ENCODE assay signal across 18 cellular contexts in the genomic region with DNA sequence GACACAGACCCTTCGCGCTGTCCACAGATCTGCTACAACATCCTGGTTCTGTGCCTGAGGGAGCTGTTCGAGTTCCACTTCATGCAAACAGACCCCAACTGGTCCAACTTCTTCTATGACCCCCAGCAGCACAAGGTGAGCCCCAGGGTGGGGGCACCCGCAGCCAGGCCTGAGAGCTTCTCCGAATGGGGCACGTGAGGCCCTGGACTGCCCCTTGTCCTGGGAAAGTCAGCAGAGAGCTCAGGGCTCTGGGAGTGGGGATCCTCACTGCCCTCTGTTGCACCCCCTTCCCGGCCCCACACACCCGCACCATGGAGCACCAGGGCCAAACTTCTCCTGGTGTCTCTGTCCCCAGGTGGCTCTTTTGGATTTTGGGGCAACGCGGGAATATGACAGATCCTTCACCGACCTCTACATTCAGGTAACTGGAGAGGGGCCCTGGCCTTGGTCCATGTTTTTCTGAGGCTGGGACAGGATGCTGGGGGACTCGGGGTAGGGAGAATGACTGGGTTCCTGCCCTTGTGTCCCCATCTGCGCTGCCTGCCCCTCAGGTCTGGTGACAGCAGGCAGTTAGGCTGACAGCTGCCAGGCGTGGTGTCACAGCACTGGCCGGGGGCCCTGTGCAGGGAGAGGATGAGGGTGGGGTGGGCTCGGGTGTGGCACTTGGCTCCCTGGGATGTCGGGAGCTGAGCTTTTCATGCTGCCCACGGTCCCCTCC. TPM values are rescaled to one million over a fixed set of nuclear protein-coding genes. Genes with fewer than 3 reads are reported as not detected.
DNase-seq lines count a peak whose midpoint lies in the region; ATAC-seq and TF ChIP-seq lines count a peak whose summit lies in the region.
"Had no signal": no experiment of that assay in that cellular context is flagged by ENCODE, and none has a peak within 500 bp of the region (broad histone marks: within the 10 kb centered on the region; RNA-seq: fewer than 3 reads in every experiment).

No MANE protein-coding gene starts in this region.

- H3K9me3 Mint-ChIP-seq in Caco-2 (ENCODE audit: unreplicated experiment): no peaks in the 10 kb centered on the region
- H3K9me3 Mint-ChIP-seq in osteocyte (ENCODE audit: unreplicated experiment): no peaks in the 10 kb centered on the region
- H3K9me3 Mint-ChIP-seq: neural crest cell; T-helper 2 cell treated with Interferon-gamma antibody and Interleukin-4, amounts not matched to agents 5 μg/mL and 100 μg/mL, for 36 hours had no signal

- H3K4me3 Mint-ChIP-seq in Caco-2 (ENCODE audit: unreplicated experiment) (no peak overlapping the region), osteocyte (ENCODE audit: unreplicated experiment) (no peak overlapping the region)
- H3K4me3 Mint-ChIP-seq: neural crest cell; T-helper 2 cell treated with Interferon-gamma antibody and Interleukin-4, amounts not matched to agents 5 μg/mL and 100 μg/mL, for 36 hours had no signal

- intact Hi-C loops in Caco-2 (cut with micrococcal nuclease; ENCODE audit: unreplicated experiment): loop anchor here (5.0 kb wide), 1 partner anchor 37 kb away; no protein-coding TSS in a partner anchor

- H3K9me3 ChIP-seq in Caco-2 (no peaks in the 10 kb centered on the region), cardiac muscle cell (ENCODE audit: low read depth) (no peaks in the 10 kb centered on the region)
- H3K9me3 ChIP-seq: SJSA1, suprapubic skin had no signal

- no peak for DNase-seq in Caco-2
- no peak for DNase-seq in RWPE1 (ENCODE audit: low spot score)
- no peak for DNase-seq in cardiac muscle cell (ENCODE audit: low read depth in 1 of 2, low spot score in 1 of 2)
- peak; percentile 78 for DNase-seq in osteocyte (ENCODE audit: extremely low spot score, unreplicated experiment)
- DNase-seq in 8988T: no peak
- no peak for DNase-seq in NCI-H2227 (lab: John Stamatoyannopoulos, UW; ENCODE audit: unreplicated experiment)
- no peak for DNase-seq in caudate nucleus (lab: John Stamatoyannopoulos, UW)
- DNase-seq: activated gamma-delta T cell treated with Interleukin-2 at 50 U/mL for 16 hours, dermis blood vessel endothelial cell, MM.1S, NCI-H1930, NCI-H526, retina had no signal

- no TSS peak for BruUV-seq in Caco-2 (replicated peaks; lab: Mats Ljungman, UMichigan)

- H3K27me3 Mint-ChIP-seq in Caco-2 (ENCODE audit: insufficient read depth, unreplicated experiment): no peaks in the 10 kb centered on the region
- H3K27me3 Mint-ChIP-seq in osteocyte (ENCODE audit: unreplicated experiment): no peaks in the 10 kb centered on the region

- H3K27ac ChIP-seq in RWPE1: peak overlapping the region; percentile 1; the same call in 1 of the 2 replicates
- peak overlapping the region; percentile 79 for H3K27ac ChIP-seq in cardiac muscle cell
- no peak overlapping the region for H3K27ac ChIP-seq in caudate nucleus (ENCODE audit: low read depth, low read length)
- H3K27ac ChIP-seq: SJSA1, suprapubic skin had no signal

- H3K27me3 ChIP-seq in Caco-2 (replicated peaks; ENCODE audit: control insufficient read depth, insufficient read depth, low read length) (no peaks in the 10 kb centered on the region), cardiac muscle cell (no peaks in the 10 kb centered on the region)
- H3K27me3 ChIP-seq: SJSA1, suprapubic skin had no signal

- POLR2A ChIA-PET in Caco-2 (lab: Charles Lee): no interaction called here
- POLR2A ChIA-PET in RWPE1 (lab: Yijun Ruan, JAX; ENCODE audit: low non-redundant PET): no interaction called here

- H3K36me3 ChIP-seq in Caco-2 (ENCODE audit: control insufficient read depth, insufficient read depth, low read length): peaks cover 2% of the 10 kb centered on the region
- no peaks in the 10 kb centered on the region for H3K36me3 ChIP-seq in cardiac muscle cell

- H3K4me1 Mint-ChIP-seq in Caco-2 (ENCODE audit: low read depth, unreplicated experiment): peaks cover 5% of the 10 kb centered on the region
- H3K4me1 Mint-ChIP-seq in osteocyte (ENCODE audit: unreplicated experiment): peaks cover 2% of the 10 kb centered on the region

- peak overlapping the region; percentile 45 for H3K27ac Mint-ChIP-seq in Caco-2 (ENCODE audit: unreplicated experiment)
- no peak overlapping the region for H3K27ac Mint-ChIP-seq in osteocyte (ENCODE audit: unreplicated experiment)
- H3K27ac Mint-ChIP-seq: T-helper 2 cell treated with Interferon-gamma antibody and Interleukin-4, amounts not matched to agents 5 μg/mL and 100 μg/mL, for 36 hours had no signal

- no peak for TF ChIP-seq CTCF in Caco-2 (IDR thresholded peaks at IDR 0.05; ENCODE audit: insufficient read depth in 1 of 2, low read depth in 1 of 2, low read length in 1 of 2, severe bottlenecking in 1 of 2, unreplicated experiment in 1 of 2)
- TF ChIP-seq CTCF in RWPE1 (conservative IDR thresholded peaks at IDR 0.05; ENCODE audit: low read depth): no peak
- TF ChIP-seq CTCF in cardiac muscle cell (IDR thresholded peaks at IDR 0.05; ENCODE audit: low read depth, low read length): no peak
- TF ChIP-seq CTCF in osteocyte (IDR thresholded peaks at IDR 0.05): no peak

- H3K4me3 ChIP-seq in Caco-2 (ENCODE audit: low read depth, low read length): no peak overlapping the region
- H3K4me3 ChIP-seq in cardiac muscle cell: no peak overlapping the region
- H3K4me3 ChIP-seq: SJSA1, suprapubic skin had no signal

- CTCF ChIA-PET in Caco-2 (lab: Charles Lee): no interaction called here
- CTCF ChIA-PET in RWPE1 (lab: Yijun Ruan, JAX): interaction anchor here (0.6 to 1.4 kb wide), 3 partner anchors 10 to 435 kb away, joined by 3 to 4 read pairs (median 3); no protein-coding TSS in a partner anchor

- H3K4me1 ChIP-seq in Caco-2 (no peaks in the 10 kb centered on the region), cardiac muscle cell (ENCODE audit: low read depth) (peaks cover 52% of the 10 kb centered on the region)
- H3K4me1 ChIP-seq: SJSA1 had no signal

- no peak for ATAC-seq in esophagus mucosa

- H3K36me3 Mint-ChIP-seq in Caco-2 (ENCODE audit: insufficient read depth, unreplicated experiment) (peaks cover 69% of the 10 kb centered on the region), osteocyte (ENCODE audit: unreplicated experiment) (peaks cover 20% of the 10 kb centered on the region)

RNA-seq across cellular contexts. Expression of gene COQ8A, which starts 44.6 kb away (rescaled TPM):
- total RNA-seq in Caco-2 (2022) (50.0 and 57.2 TPM in 2 replicates), cardiac muscle cell (34.7 and 59.7 TPM in 2 replicates), osteocyte (16.0 and 16.2 TPM in 2 replicates), esophagus mucosa (6.3 TPM)
- 45.1 and 71.5 TPM in 2 replicates for polyA plus RNA-seq in cardiac muscle cell
